ENCODE assay signal across 15 cellular contexts in the genomic region with DNA sequence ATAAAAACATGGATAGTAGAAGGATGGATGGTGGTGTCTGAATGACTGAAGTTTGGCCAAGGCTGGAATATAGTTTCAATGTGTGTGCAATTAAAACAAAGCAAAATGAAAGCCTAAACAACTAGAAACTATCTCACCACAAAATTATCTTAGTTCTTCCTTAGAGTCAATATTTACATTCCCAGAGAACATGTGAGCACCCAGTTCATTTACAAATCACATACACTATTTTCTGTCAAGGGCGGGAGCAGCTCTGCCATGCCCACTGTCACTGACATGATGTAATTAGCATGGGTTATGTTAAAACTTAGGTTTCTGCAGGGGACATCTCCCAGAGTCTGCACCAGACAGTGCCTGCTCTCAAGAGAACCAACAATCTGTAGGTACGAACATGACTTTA.
A peak's percentile ranks its signal among the peaks of the same experiment; 100 is the strongest.
DNase-seq lines count a peak whose midpoint lies in the region; ATAC-seq and TF ChIP-seq lines count a peak whose summit lies in the region.
"Had no signal": no experiment of that assay in that cellular context is flagged by ENCODE, and none has a peak within 500 bp of the region (broad histone marks: within the 10 kb centered on the region; RNA-seq: fewer than 3 reads in every experiment).

No MANE protein-coding gene starts in this region.

- no peak overlapping the region for H3K4me3 Mint-ChIP-seq in brain

- peak overlapping the region in 3 of 5 experiments; percentile 2 to 92 (median 91) for H3K27ac Mint-ChIP-seq in brain

- TF ChIP-seq POLR2A in gastrocnemius medialis (IDR thresholded peaks at IDR 0.05) (no peak), esophagus squamous epithelium (IDR thresholded peaks at IDR 0.05) (no peak)

- H3K4me1 Mint-ChIP-seq in brain, result peaks cover 90% of the 10 kb centered on the region

- H3K4me1 ChIP-seq in mesenchymal stem cell (ENCODE audit: control insufficient read depth, insufficient read depth, low read depth, low read length) (peaks cover 10% of the 10 kb centered on the region), gastrocnemius medialis (peaks cover 55 to 57% of the 10 kb centered on the region in 2 donors), esophagus squamous epithelium (peaks cover 0 to 69% (median 6%) of the 10 kb centered on the region in 3 donors), mammary epithelial cell (ENCODE audit: insufficient read depth, low read length) (peaks cover 9% of the 10 kb centered on the region)

- no peak overlapping the region for H3K18ac ChIP-seq in mesenchymal stem cell (ENCODE audit: low read depth in 1 of 2, low read length in 2 of 2)

- H2BK12ac ChIP-seq in mesenchymal stem cell (ENCODE audit: low read length in 2 of 2), result no peak overlapping the region

- no peak for ATAC-seq in gastrocnemius medialis
- ATAC-seq: HCT116, K562 had no signal

- no peak overlapping the region for H2BK15ac ChIP-seq in mesenchymal stem cell (ENCODE audit: low read depth, poor library complexity, severe bottlenecking)

- CTCF ChIA-PET in mammary epithelial cell (lab: Charles Lee; ENCODE audit: low non-redundant PET), result no interaction called here

- WGBS in mesenchymal stem cell, result 44% methylated on average over 2 of the region's 2 CpGs
- WGBS in esophagus squamous epithelium, 2 donors, result 60 to 91% methylated on average over 2 of the region's 2 CpGs
- WGBS in mammary epithelial cell (ENCODE audit: low coverage, missing lambda C conversion rate), result 92% methylated on average over 1 of the region's 2 CpGs

- DNase-seq in NCI-H526 (lab: John Stamatoyannopoulos, UW) (peak; percentile 18 to 19), mesenchymal stem cell (peak; percentile 74), gastrocnemius medialis (no peak), esophagus squamous epithelium (lab: John Stamatoyannopoulos, UW) (no peak), mammary epithelial cell (no peak), head of caudate nucleus (no peak), OCI-M1 (lab: John Stamatoyannopoulos, UW) (no peak)
- DNase-seq: AML-193, Caco-2, NCI-H146, NCI-H345, SIG-M5 had no signal

- intact Hi-C loops in gastrocnemius medialis (cut with DNase I; ENCODE audit: low total_unique reads), result no loop called here
- intact Hi-C loops in esophagus squamous epithelium (cut with DNase I), result no loop called here
- intact Hi-C loops in mammary epithelial cell (cut with micrococcal nuclease), result no loop called here
- intact Hi-C loops in head of caudate nucleus (cut with DNase I), result no loop called here

- H3K27me3 Mint-ChIP-seq in brain, result no peaks in the 10 kb centered on the region

- peaks cover 11% of the 10 kb centered on the region for H3K36me3 Mint-ChIP-seq in brain

- BruUV-seq in mammary epithelial cell (replicated peaks; lab: Mats Ljungman, UMichigan), result no TSS peak

- no peaks in the 10 kb centered on the region for H3K9me3 ChIP-seq in mesenchymal stem cell (ENCODE audit: control insufficient read depth, low read length)
- H3K9me3 ChIP-seq in gastrocnemius medialis, result no peaks in the 10 kb centered on the region
- H3K9me3 ChIP-seq in esophagus squamous epithelium, result no peaks in the 10 kb centered on the region
- H3K9me3 ChIP-seq in mammary epithelial cell (replicated peaks; ENCODE audit: insufficient read depth, low read length), result no peaks in the 10 kb centered on the region
- H3K9me3 ChIP-seq: Caco-2 had no signal

- H4K8ac ChIP-seq in mesenchymal stem cell (ENCODE audit: low read length), result no peak overlapping the region

- no peak for TF ChIP-seq CTCF in brain (conservative IDR thresholded peaks at IDR 0.05)
- TF ChIP-seq CTCF in gastrocnemius medialis (IDR thresholded peaks at IDR 0.05 in 4 of 5, conservative IDR thresholded peaks at IDR 0.05 in 1 of 5), result no peak
- TF ChIP-seq CTCF in esophagus squamous epithelium (IDR thresholded peaks at IDR 0.05), result no peak
- no peak for TF ChIP-seq CTCF in mammary epithelial cell (conservative IDR thresholded peaks at IDR 0.05 in 1 of 2, IDR thresholded peaks at IDR 0.05 in 1 of 2; ENCODE audit: extremely low read depth in 1 of 2, insufficient read depth in 1 of 2, low read depth in 1 of 2, low read length in 2 of 2)

- no peak overlapping the region for H3K4ac ChIP-seq in mesenchymal stem cell (ENCODE audit: low read depth in 1 of 2, low read length in 2 of 2)

- H3K23ac ChIP-seq in mesenchymal stem cell (ENCODE audit: low read length in 2 of 2), result no peak overlapping the region

- H3K27ac ChIP-seq in mesenchymal stem cell (ENCODE audit: low read length, poor library complexity, severe bottlenecking) (no peak overlapping the region), gastrocnemius medialis (peak overlapping the region; percentile 71 to 74 (median 74)), esophagus squamous epithelium (peak overlapping the region in 2 of 4 donors; percentile 0 to 57), mammary epithelial cell (ENCODE audit: insufficient read depth, low read depth, low read length) (no peak overlapping the region)

- H2AFZ ChIP-seq in mesenchymal stem cell (ENCODE audit: low read depth, low read length) (no peak overlapping the region), mammary epithelial cell (ENCODE audit: low read depth, low read length) (no peak overlapping the region)

- no peak overlapping the region for H3K4me3 ChIP-seq in mesenchymal stem cell (ENCODE audit: insufficient read depth in 1 of 2, low read depth in 1 of 2, low read length in 2 of 2)
- H3K4me3 ChIP-seq in gastrocnemius medialis, result no peak overlapping the region
- H3K4me3 ChIP-seq in esophagus squamous epithelium, result no peak overlapping the region
- H3K4me3 ChIP-seq in mammary epithelial cell (replicated peaks in 1 of 3; ENCODE audit: insufficient read depth in 1 of 3, low read depth in 2 of 3, low read length in 3 of 3), result no peak overlapping the region
- H3K4me3 ChIP-seq: K562 had no signal

- dilution Hi-C loops in mammary epithelial cell (cut with HindIII; ENCODE audit: low sequenced_read_pairs), result no loop called here

- H3K27me3 ChIP-seq in mesenchymal stem cell (ENCODE audit: control insufficient read depth in 1 of 2, insufficient read depth in 1 of 2, low read length in 2 of 2) (no peaks in the 10 kb centered on the region), gastrocnemius medialis (no peaks in the 10 kb centered on the region), esophagus squamous epithelium (no peaks in the 10 kb centered on the region), mammary epithelial cell (ENCODE audit: insufficient read depth, low read length) (no peaks in the 10 kb centered on the region)

- H3K4me2 ChIP-seq in mesenchymal stem cell (ENCODE audit: low read length, poor library complexity, severe bottlenecking), result no peak overlapping the region
- H3K4me2 ChIP-seq in mammary epithelial cell (ENCODE audit: insufficient read depth, low read depth, low read length), result no peak overlapping the region

- no peaks in the 10 kb centered on the region for H3K79me1 ChIP-seq in mesenchymal stem cell (replicated peaks; ENCODE audit: low read length, poor library complexity, severe bottlenecking)

- H2BK120ac ChIP-seq in mesenchymal stem cell (ENCODE audit: low read depth, low read length), result no peak overlapping the region

- no peak overlapping the region for H4K91ac ChIP-seq in mesenchymal stem cell (ENCODE audit: low read length)

- H3K9ac ChIP-seq in mesenchymal stem cell (ENCODE audit: low read length) (no peak overlapping the region), mammary epithelial cell (ENCODE audit: insufficient read depth, low read length) (no peak overlapping the region)

- H3K9me3 Mint-ChIP-seq in brain, result no peaks in the 10 kb centered on the region

- no peaks in the 10 kb centered on the region for H4K20me1 ChIP-seq in mammary epithelial cell (ENCODE audit: insufficient read depth, low read length)

- H2BK5ac ChIP-seq in mesenchymal stem cell (ENCODE audit: low read depth, low read length, poor library complexity, severe bottlenecking), result no peak overlapping the region

- no peaks in the 10 kb centered on the region for H3K79me2 ChIP-seq in mammary epithelial cell (ENCODE audit: insufficient read depth, low read length)

- no peak overlapping the region for H2AK5ac ChIP-seq in mesenchymal stem cell (ENCODE audit: low read length, severe bottlenecking)

- no peak overlapping the region for H3K14ac ChIP-seq in mesenchymal stem cell (ENCODE audit: low read length in 2 of 2)

- H3K36me3 ChIP-seq in mesenchymal stem cell (ENCODE audit: control insufficient read depth in 1 of 2, insufficient read depth in 2 of 2, low read depth in 1 of 2, low read length in 2 of 2) (peaks cover 0 to 6% of the 10 kb centered on the region in 2 experiments), gastrocnemius medialis (no peaks in the 10 kb centered on the region), esophagus squamous epithelium (no peaks in the 10 kb centered on the region), mammary epithelial cell (ENCODE audit: insufficient read depth, low read length) (no peaks in the 10 kb centered on the region)

- in situ Hi-C loops in gastrocnemius medialis (cut with MboI; ENCODE audit: low sequenced_read_pairs in 4 of 4) (no loop called here), mammary epithelial cell (cut with MboI; ENCODE audit: low sequenced_read_pairs in 2 of 2) (no loop called here)

Comparison
In these comparisons a context has a peak if more than half of its experiments do, and no peak if none do; other contexts are left out.
1. DNase-seq: peak in NCI-H526 (2 of 2) and mesenchymal stem cell (single experiment); none in gastrocnemius medialis (0 of 2), esophagus squamous epithelium (single experiment), mammary epithelial cell (single experiment), head of caudate nucleus (0 of 42) and OCI-M1 (single experiment).
2. H3K27ac ChIP-seq: peak in gastrocnemius medialis (4 of 4); none in mesenchymal stem cell (single experiment) and mammary epithelial cell (single experiment).